ENCODE assay signal across 20 cellular contexts in genomic region chr5:157952374-157952685, GRCh38.
"Had no signal": no experiment of that assay in that cellular context is flagged by ENCODE, and none has a peak within 500 bp of the region (broad histone marks: within the 10 kb centered on the region; RNA-seq: fewer than 3 reads in every experiment).

No MANE protein-coding gene starts in this region.

- H3K9me3 ChIP-seq: lower lobe of right lung, prostate gland, sigmoid colon, spleen, testis, tibial artery had no signal

- H3K4me3 ChIP-seq: lower lobe of right lung, prostate gland, sigmoid colon, skin epidermis, spleen, testis, tibial artery had no signal

- H3K36me3 ChIP-seq: lower lobe of right lung, prostate gland, sigmoid colon, spleen, tibial artery had no signal

- H3K27ac Mint-ChIP-seq: effector memory CD8-positive, alpha-beta T cell; naive thymus-derived CD8-positive, alpha-beta T cell; nephron progenitor cell; stimulated activated memory B cell treated with anti-CD40 and anti-IgM and Interleukin-4, amounts not matched to agents 10 μg/mL and 1 μg/mL and 100 μg/mL, for 72 hours; type B pancreatic cell had no signal

- H3K27ac ChIP-seq: lower lobe of right lung, prostate gland, skin epidermis, spleen, testis, tibial artery had no signal

- DNase-seq: cortex of kidney; effector memory CD8-positive, alpha-beta T cell; head of caudate nucleus; left ventricle myocardium superior; lower lobe of right lung; naive thymus-derived CD8-positive, alpha-beta T cell; nephron progenitor cell; nucleus accumbens; right cardiac atrium; sigmoid colon; spleen; stimulated activated CD4-positive, alpha-beta T cell treated with anti-CD3 and anti-CD28 coated beads, Interleukin-4, amount 100 ng/mL, for 4 hours; stimulated activated naive CD8-positive, alpha-beta T cell treated with anti-CD3 and anti-CD28 coated beads, Interleukin-15, Interleukin-2, amounts not matched to agents 100 U/mL and 50 U/mL, for 24 hours; substantia nigra; testis; tibial artery had no signal

- H3K27me3 ChIP-seq: sigmoid colon, testis, tibial artery had no signal

- H3K9me3 Mint-ChIP-seq: effector memory CD8-positive, alpha-beta T cell; naive thymus-derived CD8-positive, alpha-beta T cell; nephron progenitor cell; stimulated activated memory B cell treated with anti-CD40 and anti-IgM and Interleukin-4, amounts not matched to agents 10 μg/mL and 1 μg/mL and 100 μg/mL, for 72 hours had no signal

- ATAC-seq: effector memory CD8-positive, alpha-beta T cell; left ventricle myocardium superior; lower lobe of right lung; naive thymus-derived CD8-positive, alpha-beta T cell; right cardiac atrium; stimulated activated memory B cell treated with anti-CD40 and anti-IgM and Interleukin-4, amounts not matched to agents 10 μg/mL and 1 μg/mL and 100 μg/mL, for 72 hours; stimulated activated naive CD8-positive, alpha-beta T cell treated with anti-CD3 and anti-CD28 coated beads, Interleukin-15, Interleukin-2, amounts not matched to agents 100 U/mL and 50 U/mL, for 24 hours had no signal

- H3K4me1 ChIP-seq: lower lobe of right lung, prostate gland, testis had no signal

- H3K36me3 Mint-ChIP-seq: naive thymus-derived CD8-positive, alpha-beta T cell; stimulated activated memory B cell treated with anti-CD40 and anti-IgM and Interleukin-4, amounts not matched to agents 10 μg/mL and 1 μg/mL and 100 μg/mL, for 72 hours; type B pancreatic cell had no signal

- H3K4me3 Mint-ChIP-seq: effector memory CD8-positive, alpha-beta T cell; naive thymus-derived CD8-positive, alpha-beta T cell; nephron progenitor cell; stimulated activated memory B cell treated with anti-CD40 and anti-IgM and Interleukin-4, amounts not matched to agents 10 μg/mL and 1 μg/mL and 100 μg/mL, for 72 hours; type B pancreatic cell had no signal
